Comparison of ENCODE assay signal across 1 cellular context in the genomic region with DNA sequence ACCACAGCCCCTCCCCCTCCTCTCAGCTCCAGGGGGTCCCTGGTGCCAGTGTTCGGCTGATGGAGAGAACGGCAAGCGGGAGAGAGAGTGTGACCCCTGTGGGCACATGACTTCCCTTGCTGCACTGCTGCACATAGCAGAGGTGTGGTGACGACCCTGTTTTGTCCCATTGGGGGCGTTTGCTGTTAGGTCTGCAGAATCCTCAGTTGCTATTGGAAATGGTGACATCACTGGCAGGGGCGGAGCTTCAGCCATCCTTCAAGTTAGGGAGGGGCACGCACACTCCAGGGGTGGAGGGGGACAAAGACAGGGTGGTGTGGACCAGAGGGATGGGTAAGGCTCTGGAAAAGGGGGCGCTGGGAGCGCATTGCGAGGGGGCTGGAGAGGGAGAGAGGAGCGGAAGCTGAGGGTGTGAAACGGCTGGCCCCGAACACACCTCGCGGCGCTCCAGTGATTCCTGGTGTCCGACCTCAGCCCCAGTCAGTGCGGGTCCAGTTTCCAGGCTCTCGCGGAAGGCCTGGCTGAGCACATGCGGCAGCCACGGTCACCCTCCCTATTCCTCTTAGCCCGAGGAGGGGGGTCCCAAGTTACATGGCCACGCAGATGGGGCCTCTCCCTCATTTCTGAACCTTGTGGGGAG.
TF ChIP-seq lines count a peak whose summit lies in the region.

No MANE protein-coding gene starts in this region.

TF ChIP-seq in K562, 482 proteins besides CTCF, POLR2A, EP300 and RAD21:
- TF ChIP-seq L3MBTL2 (IDR thresholded peaks at IDR 0.05) (no peak), ZNF436 (CRISPR knock-in tag; IDR thresholded peaks at IDR 0.05) (no peak), RFX1 (IDR thresholded peaks at IDR 0.05) (peak; percentile 82), CREM (IDR thresholded peaks at IDR 0.05; ENCODE audit: low read depth) (peak; percentile 54; the same call in 1 of the 2 replicates), GTF2A2 (tag; IDR thresholded peaks at IDR 0.05) (no peak), ZNF239 (CRISPR knock-in tag; IDR thresholded peaks at IDR 0.05) (no peak), PBX2 (CRISPR knock-in tag; IDR thresholded peaks at IDR 0.05; ENCODE audit: low read depth) (no peak), PBX2 (tag; conservative IDR thresholded peaks at IDR 0.05; ENCODE audit: low read depth) (no peak), STAT5A (IDR thresholded peaks at IDR 0.05; ENCODE audit: borderline replicate concordance, low read length) (no peak), ILK (tag; IDR thresholded peaks at IDR 0.05; ENCODE audit: borderline replicate concordance, low read depth) (no peak), TFAP4 (CRISPR knock-in tag; IDR thresholded peaks at IDR 0.05; ENCODE audit: borderline replicate concordance) (no peak), RCOR1 (IDR thresholded peaks at IDR 0.05; ENCODE audit: borderline replicate concordance in 1 of 2, low read depth in 2 of 2, low read length in 2 of 2) (peak in 1 of 2 experiments; percentile 62; a peak in 2 of 4 replicates), HDAC8 (tag; IDR thresholded peaks at IDR 0.05) (no peak), HNRNPH1 (optimal IDR thresholded peaks at IDR 0.05; ENCODE audit: low read depth, low read length) (no peak), NCOA6 (IDR thresholded peaks at IDR 0.05) (no peak), ATF1 (CRISPR knock-in tag; IDR thresholded peaks at IDR 0.05) (no peak), ATF1 (tag; IDR thresholded peaks at IDR 0.05) (peak; percentile 66), KDM1A (IDR thresholded peaks at IDR 0.05) (0 out of 4 replicates have a peak, but pooled peaks of 1 of the 2 experiments have one; percentile 41), BRCA1 (IDR thresholded peaks at IDR 0.05) (no peak), BRCA1 (CRISPR knock-in tag; IDR thresholded peaks at IDR 0.05) (no peak), ATF2 (CRISPR knock-in tag; IDR thresholded peaks at IDR 0.05) (peak; percentile 66; the same call in 1 of the 2 replicates), ZNF609 (CRISPR knock-in tag; IDR thresholded peaks at IDR 0.05; ENCODE audit: borderline replicate concordance) (no peak), KAT2B (IDR thresholded peaks at IDR 0.05; ENCODE audit: low read depth, low read length) (no peak), SAFB2 (IDR thresholded peaks at IDR 0.05; ENCODE audit: borderline replicate concordance, low read depth, low read length, severe bottlenecking) (no peak), SRSF7 (optimal IDR thresholded peaks at IDR 0.05; ENCODE audit: low read depth, low read length) (no peak), TAF15 (IDR thresholded peaks at IDR 0.05; ENCODE audit: low read depth, low read length) (no peak), ZMIZ1 (IDR thresholded peaks at IDR 0.05; ENCODE audit: low read depth in 2 of 2, low read length in 2 of 2) (no peak), ZKSCAN8 (CRISPR knock-in tag; IDR thresholded peaks at IDR 0.05) (no peak), GATA2 (CRISPR knock-in tag; IDR thresholded peaks at IDR 0.05) (no peak), HDAC1 (IDR thresholded peaks at IDR 0.05) (no peak)
- TF ChIP-seq, protein P1, sequence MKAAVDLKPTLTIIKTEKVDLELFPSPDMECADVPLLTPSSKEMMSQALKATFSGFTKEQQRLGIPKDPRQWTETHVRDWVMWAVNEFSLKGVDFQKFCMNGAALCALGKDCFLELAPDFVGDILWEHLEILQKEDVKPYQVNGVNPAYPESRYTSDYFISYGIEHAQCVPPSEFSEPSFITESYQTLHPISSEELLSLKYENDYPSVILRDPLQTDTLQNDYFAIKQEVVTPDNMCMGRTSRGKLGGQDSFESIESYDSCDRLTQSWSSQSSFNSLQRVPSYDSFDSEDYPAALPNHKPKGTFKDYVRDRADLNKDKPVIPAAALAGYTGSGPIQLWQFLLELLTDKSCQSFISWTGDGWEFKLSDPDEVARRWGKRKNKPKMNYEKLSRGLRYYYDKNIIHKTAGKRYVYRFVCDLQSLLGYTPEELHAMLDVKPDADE (conservative IDR thresholded peaks at IDR 0.05; ENCODE audit: control insufficient read depth, low read depth, low read length), result no peak
- TF ChIP-seq, protein P2, sequence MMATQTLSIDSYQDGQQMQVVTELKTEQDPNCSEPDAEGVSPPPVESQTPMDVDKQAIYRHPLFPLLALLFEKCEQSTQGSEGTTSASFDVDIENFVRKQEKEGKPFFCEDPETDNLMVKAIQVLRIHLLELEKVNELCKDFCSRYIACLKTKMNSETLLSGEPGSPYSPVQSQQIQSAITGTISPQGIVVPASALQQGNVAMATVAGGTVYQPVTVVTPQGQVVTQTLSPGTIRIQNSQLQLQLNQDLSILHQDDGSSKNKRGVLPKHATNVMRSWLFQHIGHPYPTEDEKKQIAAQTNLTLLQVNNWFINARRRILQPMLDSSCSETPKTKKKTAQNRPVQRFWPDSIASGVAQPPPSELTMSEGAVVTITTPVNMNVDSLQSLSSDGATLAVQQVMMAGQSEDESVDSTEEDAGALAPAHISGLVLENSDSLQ (IDR thresholded peaks at IDR 0.05), result no peak
- TF ChIP-seq, protein P3, sequence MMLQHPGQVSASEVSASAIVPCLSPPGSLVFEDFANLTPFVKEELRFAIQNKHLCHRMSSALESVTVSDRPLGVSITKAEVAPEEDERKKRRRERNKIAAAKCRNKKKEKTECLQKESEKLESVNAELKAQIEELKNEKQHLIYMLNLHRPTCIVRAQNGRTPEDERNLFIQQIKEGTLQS (IDR thresholded peaks at IDR 0.05), result 0 out of 2 replicates have a peak, but pooled peaks have one; percentile 34
- TF ChIP-seq, protein P3 (CRISPR knock-in tag; conservative IDR thresholded peaks at IDR 0.05), result no peak
